15 cellular contexts compared by ENCODE assay signal in genomic region chr6:122393339-122393896, GRCh38.
DNase-seq lines count a peak whose midpoint lies in the region; ATAC-seq lines count a peak whose summit lies in the region.
"Had no signal": no experiment of that assay in that cellular context is flagged by ENCODE, and none has a peak within 500 bp of the region (broad histone marks: within the 10 kb centered on the region; RNA-seq: fewer than 3 reads in every experiment).

No MANE protein-coding gene starts in this region.

- H3K9me3 Mint-ChIP-seq in T-helper 2 cell treated with Interferon-gamma antibody and Interleukin-4, amounts not matched to agents 5 μg/mL and 100 μg/mL, for 36 hours, result no peaks in the 10 kb centered on the region
- H3K9me3 Mint-ChIP-seq in stimulated activated naive CD8-positive, alpha-beta T cell treated with anti-CD3 and anti-CD28 coated beads, Interleukin-15, amount 100 ng/mL, for 72 hours, result no peaks in the 10 kb centered on the region
- H3K9me3 Mint-ChIP-seq: stimulated activated naive CD8-positive, alpha-beta T cell treated with anti-CD3 and anti-CD28 coated beads, Interleukin-15, Interleukin-2, amounts not matched to agents 100 ng/mL and 50 ng/mL, for 24 hours had no signal

- no peaks in the 10 kb centered on the region for H3K27me3 Mint-ChIP-seq in T-helper 2 cell treated with Interferon-gamma antibody and Interleukin-4, amounts not matched to agents 5 μg/mL and 100 μg/mL, for 36 hours (ENCODE audit: low read depth)
- no peaks in the 10 kb centered on the region for H3K27me3 Mint-ChIP-seq in stimulated activated naive CD8-positive, alpha-beta T cell treated with anti-CD3 and anti-CD28 coated beads, Interleukin-15, amount 100 ng/mL, for 72 hours

- H3K4me1 Mint-ChIP-seq in T-helper 2 cell treated with Interferon-gamma antibody and Interleukin-4, amounts not matched to agents 5 μg/mL and 100 μg/mL, for 36 hours (ENCODE audit: low read depth), result peaks cover 4% of the 10 kb centered on the region
- peaks cover 19% of the 10 kb centered on the region for H3K4me1 Mint-ChIP-seq in stimulated activated naive CD8-positive, alpha-beta T cell treated with anti-CD3 and anti-CD28 coated beads, Interleukin-15, amount 100 ng/mL, for 72 hours

- H3K4me3 Mint-ChIP-seq in T-helper 2 cell treated with Interferon-gamma antibody and Interleukin-4, amounts not matched to agents 5 μg/mL and 100 μg/mL, for 36 hours, result no peak overlapping the region
- no peak overlapping the region for H3K4me3 Mint-ChIP-seq in stimulated activated naive CD8-positive, alpha-beta T cell treated with anti-CD3 and anti-CD28 coated beads, Interleukin-15, amount 100 ng/mL, for 72 hours
- H3K4me3 Mint-ChIP-seq: stimulated activated naive CD8-positive, alpha-beta T cell treated with anti-CD3 and anti-CD28 coated beads, Interleukin-15, Interleukin-2, amounts not matched to agents 100 ng/mL and 50 ng/mL, for 24 hours had no signal

- H3K27ac Mint-ChIP-seq in T-helper 2 cell treated with Interferon-gamma antibody and Interleukin-4, amounts not matched to agents 5 μg/mL and 100 μg/mL, for 36 hours, result no peak overlapping the region
- peak overlapping the region in 1 of 2 donors; percentile 57 for H3K27ac Mint-ChIP-seq in stimulated activated naive CD8-positive, alpha-beta T cell treated with anti-CD3 and anti-CD28 coated beads, Interleukin-15, amount 100 ng/mL, for 72 hours
- H3K27ac Mint-ChIP-seq: stimulated activated naive CD8-positive, alpha-beta T cell treated with anti-CD3 and anti-CD28 coated beads, Interleukin-15, Interleukin-2, amounts not matched to agents 100 ng/mL and 50 ng/mL, for 24 hours had no signal

- peak; percentile 11 for DNase-seq in stimulated activated CD4-positive, alpha-beta T cell treated with anti-CD3 and anti-CD28 coated beads, Interleukin-15, amount 100 ng/mL, for 24 hours
- DNase-seq in stimulated activated CD4-positive, alpha-beta T cell treated with anti-CD3 and anti-CD28 coated beads, Interleukin-4, amount 100 ng/mL, for 4 hours, result no peak
- peak; percentile 21 for DNase-seq in T-helper 2 cell treated with Interferon-gamma antibody and Interleukin-4, amounts not matched to agents 5 μg/mL and 100 μg/mL, for 36 hours (ENCODE audit: low spot score)
- DNase-seq in stimulated activated naive CD8-positive, alpha-beta T cell treated with anti-CD3 and anti-CD28 coated beads, Interleukin-15, amount 100 ng/mL, for 72 hours, result peak in 1 of 2 donors; percentile 31
- DNase-seq in kidney tubule cell (ENCODE audit: low spot score), result no peak
- DNase-seq in NCI-H345 treated with DMSO at 0.1 percent for 48 hours (lab: John Stamatoyannopoulos, UW; ENCODE audit: unreplicated experiment), result no peak
- DNase-seq in Ammon's horn (ENCODE audit: low spot score), result no peak
- DNase-seq: amniotic stem cell; IMR-90; NCI-H1417; NCI-H69; RPMI8226; stimulated activated CD4-positive, alpha-beta T cell treated with anti-CD3 and anti-CD28 coated beads, Interleukin-4, amount 100 ng/mL, for 1 hour had no signal

- peak; percentile 69 for ATAC-seq in HG02623 (IDR thresholded peaks at IDR 0.05; ENCODE audit: unreplicated experiment)
- peak; percentile 100 for ATAC-seq in stimulated activated naive CD8-positive, alpha-beta T cell treated with anti-CD3 and anti-CD28 coated beads, Interleukin-15, amount 100 ng/mL, for 72 hours

- no peaks in the 10 kb centered on the region for H3K36me3 Mint-ChIP-seq in T-helper 2 cell treated with Interferon-gamma antibody and Interleukin-4, amounts not matched to agents 5 μg/mL and 100 μg/mL, for 36 hours (ENCODE audit: low read depth)

Comparison
In these comparisons a context has a peak if more than half of its experiments do, and no peak if none do; other contexts are left out.
1. DNase-seq: peak in stimulated activated CD4-positive, alpha-beta T cell treated with anti-CD3 and anti-CD28 coated beads, Interleukin-15, amount 100 ng/mL, for 24 hours (single experiment) and T-helper 2 cell treated with Interferon-gamma antibody and Interleukin-4, amounts not matched to agents 5 μg/mL and 100 μg/mL, for 36 hours (single experiment); none in stimulated activated CD4-positive, alpha-beta T cell treated with anti-CD3 and anti-CD28 coated beads, Interleukin-4, amount 100 ng/mL, for 4 hours (0 of 2), kidney tubule cell (single experiment), NCI-H345 treated with DMSO at 0.1 percent for 48 hours (single experiment) and Ammon's horn (single experiment).